ENCODE assay signal across 14 cellular contexts in genomic region chr6:113120214-113120576, GRCh38.
DNase-seq lines count a peak whose midpoint lies in the region; TF ChIP-seq lines count a peak whose summit lies in the region.
"Had no signal": no experiment of that assay in that cellular context is flagged by ENCODE, and none has a peak within 500 bp of the region (broad histone marks: within the 10 kb centered on the region; RNA-seq: fewer than 3 reads in every experiment).

No MANE protein-coding gene starts in this region.

- no peak for TF ChIP-seq CTCF in AG09309 (IDR thresholded peaks at IDR 0.05; ENCODE audit: control insufficient read depth, insufficient read depth, low read depth, low read length, missing control alignments)

- H3K27ac Mint-ChIP-seq in activated CD4-positive, alpha-beta memory T cell treated with anti-CD3 and anti-CD28 coated beads for 36 hours: no peak overlapping the region
- H3K27ac Mint-ChIP-seq: CD8-positive, alpha-beta T cell; stimulated activated naive CD8-positive, alpha-beta T cell treated with anti-CD3 and anti-CD28 coated beads, Interleukin-15, amount 100 ng/mL, for 72 hours; T-helper 1 cell treated with Interleukin-12 subunit alpha and Interleukin-12 subunit beta and Interleukin-4 antibody, amounts not matched to agents 30 μg/mL and 1 μg/mL, for 36 hours had no signal

- no peaks in the 10 kb centered on the region for H3K36me3 Mint-ChIP-seq in activated CD4-positive, alpha-beta memory T cell treated with anti-CD3 and anti-CD28 coated beads for 36 hours
- H3K36me3 Mint-ChIP-seq: CD8-positive, alpha-beta T cell had no signal

- no peaks in the 10 kb centered on the region for H3K27me3 ChIP-seq in MG63
- H3K27me3 ChIP-seq: spleen had no signal

- peaks cover 12% of the 10 kb centered on the region for H3K9me3 ChIP-seq in MG63

- H3K27me3 Mint-ChIP-seq in activated CD4-positive, alpha-beta memory T cell treated with anti-CD3 and anti-CD28 coated beads for 36 hours: no peaks in the 10 kb centered on the region
- H3K27me3 Mint-ChIP-seq: stimulated activated naive CD8-positive, alpha-beta T cell treated with anti-CD3 and anti-CD28 coated beads, Interleukin-15, amount 100 ng/mL, for 72 hours had no signal

- no peak overlapping the region for H3K27ac ChIP-seq in caudate nucleus (ENCODE audit: low read depth, low read length)

- DNase-seq in AG09309 (ENCODE audit: low read depth) (peak; percentile 99), MG63 (peak; percentile 11), astrocyte of the hippocampus (ENCODE audit: low read depth, low spot score) (peak; percentile 91), left kidney (ENCODE audit: low read depth, low spot score) (peak; percentile 64), NCI-H1092 (lab: John Stamatoyannopoulos, UW) (no peak), caudate nucleus (lab: John Stamatoyannopoulos, UW) (no peak)
- DNase-seq in stimulated activated CD4-positive, alpha-beta T cell treated with anti-CD3 and anti-CD28 coated beads, Interleukin-12 subunit alpha, Interleukin-12 subunit beta, amount 100 ng/mL, for 4 hours: no peak
- no peak for DNase-seq in activated CD4-positive, alpha-beta memory T cell treated with anti-CD3 and anti-CD28 coated beads for 36 hours
- DNase-seq: activated T-cell treated with anti-CD3 and anti-CD28 coated beads, Interleukin-2, amount 50 U/mL, for 4 hours; CD8-positive, alpha-beta T cell; GOT3; spleen; stimulated activated naive CD8-positive, alpha-beta T cell treated with anti-CD3 and anti-CD28 coated beads, Interleukin-15, amount 100 ng/mL, for 72 hours had no signal

- no peaks in the 10 kb centered on the region for H3K4me1 Mint-ChIP-seq in activated CD4-positive, alpha-beta memory T cell treated with anti-CD3 and anti-CD28 coated beads for 36 hours (ENCODE audit: low read depth)
- H3K4me1 Mint-ChIP-seq: stimulated activated naive CD8-positive, alpha-beta T cell treated with anti-CD3 and anti-CD28 coated beads, Interleukin-15, amount 100 ng/mL, for 72 hours had no signal

- H3K36me3 ChIP-seq in MG63: no peaks in the 10 kb centered on the region
- H3K36me3 ChIP-seq: spleen had no signal

- no peak overlapping the region for H3K4me3 Mint-ChIP-seq in activated CD4-positive, alpha-beta memory T cell treated with anti-CD3 and anti-CD28 coated beads for 36 hours
- H3K4me3 Mint-ChIP-seq: activated T-cell treated with anti-CD3 and anti-CD28 coated beads, Interleukin-2, amount 50 U/mL, for 4 hours; CD8-positive, alpha-beta T cell; stimulated activated naive CD8-positive, alpha-beta T cell treated with anti-CD3 and anti-CD28 coated beads, Interleukin-15, amount 100 ng/mL, for 72 hours; T-helper 1 cell treated with Interleukin-12 subunit alpha and Interleukin-12 subunit beta and Interleukin-4 antibody, amounts not matched to agents 30 μg/mL and 1 μg/mL, for 36 hours had no signal

- no peak overlapping the region for H3K4me3 ChIP-seq in AG09309 (ENCODE audit: control insufficient read depth, low read depth, low read length)
- H3K4me3 ChIP-seq in MG63: no peak overlapping the region
- H3K4me3 ChIP-seq: spleen had no signal

- peaks cover 11% of the 10 kb centered on the region for H3K9me3 Mint-ChIP-seq in activated CD4-positive, alpha-beta memory T cell treated with anti-CD3 and anti-CD28 coated beads for 36 hours

- intact Hi-C loops in activated CD4-positive, alpha-beta memory T cell treated with anti-CD3 and anti-CD28 coated beads for 36 hours (cut with micrococcal nuclease): no loop called here

- CTCF ChIA-PET in activated CD4-positive, alpha-beta memory T cell treated with anti-CD3 and anti-CD28 coated beads for 36 hours (lab: Charles Lee): no interaction called here

- POLR2A ChIA-PET in activated CD4-positive, alpha-beta memory T cell treated with anti-CD3 and anti-CD28 coated beads for 36 hours (lab: Charles Lee): no interaction called here

Comparison
In these comparisons a context has a peak if more than half of its experiments do, and no peak if none do; other contexts are left out.
1. DNase-seq: peak in AG09309 (single experiment), MG63 (single experiment), astrocyte of the hippocampus (single experiment) and left kidney (single experiment); none in NCI-H1092 (single experiment), stimulated activated CD4-positive, alpha-beta T cell treated with anti-CD3 and anti-CD28 coated beads, Interleukin-12 subunit alpha, Interleukin-12 subunit beta, amount 100 ng/mL, for 4 hours (single experiment), caudate nucleus (0 of 61) and activated CD4-positive, alpha-beta memory T cell treated with anti-CD3 and anti-CD28 coated beads for 36 hours (single experiment).